ENCODE assay signal across 9 cellular contexts in the genomic region with DNA sequence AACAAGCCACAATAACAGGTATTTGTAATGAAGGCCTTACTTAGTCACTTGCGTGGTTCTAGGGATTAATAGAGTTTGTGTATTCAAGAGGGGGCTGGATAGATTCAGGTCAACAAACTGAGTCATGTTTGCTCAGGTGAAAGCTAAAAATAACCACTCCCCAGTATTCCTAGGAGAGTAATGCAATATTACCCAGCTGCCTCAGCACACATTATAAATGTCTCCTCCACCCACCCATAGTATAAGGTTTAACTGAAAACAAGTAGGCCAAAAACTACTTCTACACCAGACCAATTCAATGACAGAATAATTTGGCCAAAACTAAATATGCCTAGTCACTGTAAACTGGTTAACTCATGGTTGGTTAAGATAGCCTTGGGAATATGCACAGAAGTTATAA. TPM values are rescaled to one million over a fixed set of nuclear protein-coding genes. Genes with fewer than 3 reads are reported as not detected.
DNase-seq lines count a peak whose midpoint lies in the region; FAIRE-seq and TF ChIP-seq lines count a peak whose summit lies in the region.
"Had no signal": no experiment of that assay in that cellular context is flagged by ENCODE, and none has a peak within 500 bp of the region (broad histone marks: within the 10 kb centered on the region; RNA-seq: fewer than 3 reads in every experiment).

No MANE protein-coding gene starts in this region.

- FAIRE-seq in kidney (lab: Jason Lieb, UNC): peak; percentile 3

- no peak overlapping the region for H3K4me3 Mint-ChIP-seq in CD14-positive monocyte

- no peak for TF ChIP-seq POLR2A in transverse colon (IDR thresholded peaks at IDR 0.05)

- H3K4me1 ChIP-seq in kidney (ENCODE audit: control insufficient read depth in 1 of 2, insufficient read depth in 1 of 2, low read depth in 1 of 2, low read length in 2 of 2) (peaks cover 8% of the 10 kb centered on the region in 2 donors), transverse colon (peaks cover 23 to 60% (median 42%) of the 10 kb centered on the region in 4 donors)

- WGBS in transverse colon (ENCODE audit: low coverage in 1 of 2), 2 donors: 45 to 67% methylated on average over 1 of the region's 1 CpG

- H3K9me3 Mint-ChIP-seq in CD14-positive monocyte: no peaks in the 10 kb centered on the region

- DNase-seq in NCI-H1092 treated with DMSO at 0.1 percent for 48 hours (lab: John Stamatoyannopoulos, UW) (peak; percentile 81), RWPE1 (ENCODE audit: low spot score) (peak; percentile 80), kidney (no peak), transverse colon (no peak), amniotic stem cell (lab: John Stamatoyannopoulos, UW) (no peak), CD14-positive monocyte (ENCODE audit: low spot score) (no peak), middle frontal gyrus (ENCODE audit: extremely low spot score, low spot score) (no peak)
- DNase-seq: stimulated activated naive CD4-positive, alpha-beta T cell treated with Interleukin-2 at 50 U/mL for 16 hours had no signal

- peaks cover 12 to 16% of the 10 kb centered on the region in 2 donors for H3K36me3 Mint-ChIP-seq in CD14-positive monocyte

- no peak overlapping the region for H3K27ac Mint-ChIP-seq in CD14-positive monocyte

- TF ChIP-seq CTCF in RWPE1 (conservative IDR thresholded peaks at IDR 0.05; ENCODE audit: low read depth): no peak
- TF ChIP-seq CTCF in kidney (IDR thresholded peaks at IDR 0.05; ENCODE audit: borderline replicate concordance, extremely low read depth, insufficient read depth): no peak
- no peak for TF ChIP-seq CTCF in transverse colon (IDR thresholded peaks at IDR 0.05)
- TF ChIP-seq CTCF in CD14-positive monocyte (IDR thresholded peaks at IDR 0.05): no peak

- no peaks in the 10 kb centered on the region for H3K9me3 ChIP-seq in kidney (ENCODE audit: control insufficient read depth in 1 of 2, low read length in 2 of 2)
- H3K9me3 ChIP-seq in transverse colon: no peaks in the 10 kb centered on the region

- H3K27ac ChIP-seq in RWPE1 (no peak overlapping the region), kidney (ENCODE audit: low read depth in 2 of 2, low read length in 2 of 2) (no peak overlapping the region), transverse colon (peak overlapping the region; percentile 56 to 78 (median 70))
- H3K27ac ChIP-seq: HL-60 had no signal

- intact Hi-C loops in kidney (cut with DNase I) (no loop called here), transverse colon (cut with DNase I; ENCODE audit: low total_unique reads) (no loop called here), CD14-positive monocyte (cut with micrococcal nuclease) (no loop called here)

- H3K27me3 Mint-ChIP-seq in CD14-positive monocyte (ENCODE audit: low read depth in 3 of 3): peaks cover 2 to 3% (median 3%) of the 10 kb centered on the region in 3 donors

- in situ Hi-C loops in transverse colon (cut with MboI; ENCODE audit: low pct_ligation_motif_present in 1 of 4, low pct_unique_long_range_greater_than_20kb in 1 of 4, low sequenced_read_pairs in 3 of 4): no loop called here

- H3K27me3 ChIP-seq in transverse colon: no peaks in the 10 kb centered on the region

- CTCF ChIA-PET in RWPE1 (lab: Yijun Ruan, JAX): interaction anchor here (0.7 kb wide), 1 partner anchor 12 kb away, joined by 3 read pairs; no protein-coding TSS in a partner anchor

- no peak overlapping the region for H3K4me3 ChIP-seq in kidney (ENCODE audit: low read length in 2 of 2)
- H3K4me3 ChIP-seq in transverse colon: no peak overlapping the region

- H3K4me1 Mint-ChIP-seq in CD14-positive monocyte: no peaks in the 10 kb centered on the region

- POLR2A ChIA-PET in RWPE1 (lab: Yijun Ruan, JAX; ENCODE audit: low non-redundant PET): no interaction called here

- H3K9ac ChIP-seq in kidney (ENCODE audit: low read length in 2 of 2): no peak overlapping the region

- H3K36me3 ChIP-seq in kidney (ENCODE audit: control insufficient read depth in 1 of 2, insufficient read depth in 2 of 2, low read length in 2 of 2) (no peaks in the 10 kb centered on the region), transverse colon (no peaks in the 10 kb centered on the region)

- TF ChIP-seq EP300 in transverse colon (IDR thresholded peaks at IDR 0.05; ENCODE audit: low read depth): no peak

RNA-seq across cellular contexts. Expression of a gene that starts 34.4 kb away (rescaled TPM):
- 147 TPM for total RNA-seq in kidney
- polyA plus RNA-seq in kidney (ENCODE audit: insufficient read depth, low read depth, low replicate concordance): 92.3 TPM
- 100 to 1,000 TPM in 2 of 4 donors, 10 to 100 TPM in 2; 69.9 to 117 (median 98.7) TPM for total RNA-seq in transverse colon
- 10 to 100 TPM; 34.6 to 46.3 TPM for polyA plus RNA-seq in CD14-positive monocyte

Comparison
In these comparisons a context has a peak if more than half of its experiments do, and no peak if none do; other contexts are left out.
1. DNase-seq: peak in NCI-H1092 treated with DMSO at 0.1 percent for 48 hours (single experiment) and RWPE1 (single experiment); none in kidney (single experiment), transverse colon (single experiment), amniotic stem cell (single experiment), CD14-positive monocyte (single experiment) and middle frontal gyrus (single experiment).
2. H3K27ac ChIP-seq: peak in transverse colon (4 of 4); none in RWPE1 (single experiment) and kidney (0 of 2).